13 cellular contexts compared by ENCODE assay signal in genomic region chr2:36376992-36377738, GRCh38. TPM values are rescaled to one million over a fixed set of nuclear protein-coding genes. Genes with fewer than 3 reads are reported as not detected.
DNase-seq lines count a peak whose midpoint lies in the region; ATAC-seq and TF ChIP-seq lines count a peak whose summit lies in the region.
"Had no signal": no experiment of that assay in that cellular context is flagged by ENCODE, and none has a peak within 500 bp of the region (broad histone marks: within the 10 kb centered on the region; RNA-seq: fewer than 3 reads in every experiment).

No MANE protein-coding gene starts in this region.

- H3K9me3 ChIP-seq in PC-9 (ENCODE audit: insufficient read depth, low read depth) (no peaks in the 10 kb centered on the region), mucosa of rectum (ENCODE audit: control insufficient read depth in 2 of 2, low read length in 2 of 2) (no peaks in the 10 kb centered on the region)

- H3K27me3 ChIP-seq in PC-9 (ENCODE audit: insufficient read depth, low read depth) (no peaks in the 10 kb centered on the region), mucosa of rectum (ENCODE audit: control insufficient read depth in 2 of 2, insufficient read depth in 2 of 2, low read length in 2 of 2) (no peaks in the 10 kb centered on the region)

- DNase-seq in EH (ENCODE audit: low read depth) (peak; percentile 56), PC-9 (peak; percentile 85 to 99), epithelial cell of prostate (ENCODE audit: low read depth, low spot score) (peak; percentile 68), NCI-H2107 (lab: John Stamatoyannopoulos, UW) (no peak), NCI-H446 (lab: John Stamatoyannopoulos, UW) (no peak)
- DNase-seq: activated CD4-positive, CD25-positive, alpha-beta regulatory T cell treated with anti-CD3 and anti-CD28 coated beads, Interleukin-2, amount 50 U/mL, for 72 hours; activated effector memory CD4-positive, alpha-beta T cell treated with Interleukin-2 at 50 U/mL for 16 hours; NCI-H1694; stimulated activated CD4-positive, alpha-beta T cell treated with anti-CD3 and anti-CD28 coated beads, Interleukin-1b, Interleukin-23, amount 100 ng/mL, for 48 hours had no signal

- no peak overlapping the region for H3K4me3 ChIP-seq in PC-9
- no peak overlapping the region for H3K4me3 ChIP-seq in mucosa of rectum (ENCODE audit: low read length in 2 of 2)

- POLR2A ChIA-PET in PC-9 (lab: Charles Lee; ENCODE audit: unreplicated experiment): interaction anchor here (0.6 to 1.0 kb wide), 4 partner anchors 11 to 121 kb away, joined by 3 to 6 read pairs (median 5); no protein-coding TSS in a partner anchor

- no peaks in the 10 kb centered on the region for H4K20me1 ChIP-seq in PC-9 (ENCODE audit: insufficient read depth)

- peak overlapping the region in 1 of 2 donors; percentile 28 for H3K9ac ChIP-seq in mucosa of rectum (ENCODE audit: low read depth in 1 of 2, low read length in 2 of 2)

- BruUV-seq in PC-9 (replicated peaks; lab: Mats Ljungman, UMichigan): no TSS peak

- H3K36me3 ChIP-seq in PC-9 (ENCODE audit: low read depth) (0 out of 2 replicates have a peak, but pooled peaks cover 17% of the 10 kb centered on the region), mucosa of rectum (ENCODE audit: control insufficient read depth in 2 of 2, insufficient read depth in 2 of 2, low read length in 2 of 2) (no peaks in the 10 kb centered on the region)

- H3K9me2 ChIP-seq in PC-9 (ENCODE audit: insufficient read depth): no peaks in the 10 kb centered on the region

- H3K27ac ChIP-seq in PC-9: peak overlapping the region; percentile 88
- peak overlapping the region; percentile 70 for H3K27ac ChIP-seq in epithelial cell of prostate
- H3K27ac ChIP-seq in mucosa of rectum (ENCODE audit: low read depth in 2 of 2, low read length in 2 of 2): peak overlapping the region; percentile 63 to 72
- H3K27ac ChIP-seq: HL-60 had no signal

- intact Hi-C loops in PC-9 (cut with micrococcal nuclease; ENCODE audit: unreplicated experiment): loop anchor here (1.0 to 2.0 kb wide), 3 partner anchors 18 to 105 kb away; no protein-coding TSS in a partner anchor

- no peak for ATAC-seq in GM18502 (IDR thresholded peaks at IDR 0.05; ENCODE audit: poor library complexity, unreplicated experiment)
- ATAC-seq in GM18870 (IDR thresholded peaks at IDR 0.05; ENCODE audit: unreplicated experiment): no peak

- no peak overlapping the region for H2AFZ ChIP-seq in PC-9

- no peak for TF ChIP-seq CTCF in PC-9 (conservative IDR thresholded peaks at IDR 0.05)

- CTCF ChIA-PET in PC-9 (lab: Charles Lee): interaction anchor here (0.8 to 1.5 kb wide), 3 partner anchors 10 to 83 kb away, joined by 3 to 4 read pairs (median 3); no protein-coding TSS in a partner anchor

- H3F3A ChIP-seq in PC-9 (ENCODE audit: insufficient read depth, low read depth): peaks cover 45% of the 10 kb centered on the region

- peaks cover 90% of the 10 kb centered on the region for H3K79me2 ChIP-seq in PC-9 (ENCODE audit: low read depth)

- peak overlapping the region; percentile 65 for H3K4me2 ChIP-seq in PC-9

- H3K4me1 ChIP-seq in PC-9 (replicated peaks; ENCODE audit: insufficient read depth): peaks cover 98% of the 10 kb centered on the region
- H3K4me1 ChIP-seq in mucosa of rectum (ENCODE audit: control insufficient read depth in 2 of 2, insufficient read depth in 2 of 2, low read length in 2 of 2): peaks cover 40 to 56% of the 10 kb centered on the region in 2 donors

RNA-seq across cellular contexts. Expression of gene CRIM1, which starts 21.6 kb away (rescaled TPM):
- 133 and 154 TPM in 2 replicates for total RNA-seq in PC-9 (2021)

Comparison
In these comparisons a context has a peak if more than half of its experiments do, and no peak if none do; other contexts are left out.
1. DNase-seq: peak in EH (single experiment), PC-9 (2 of 2) and epithelial cell of prostate (single experiment); none in NCI-H2107 (single experiment) and NCI-H446 (0 of 2).
2. Peak in every context shown above with its lines, with median percentiles within 50 percentile points of each other: H3K27ac ChIP-seq.